Comparison of ENCODE assay signal across 18 cellular contexts in the genomic region with DNA sequence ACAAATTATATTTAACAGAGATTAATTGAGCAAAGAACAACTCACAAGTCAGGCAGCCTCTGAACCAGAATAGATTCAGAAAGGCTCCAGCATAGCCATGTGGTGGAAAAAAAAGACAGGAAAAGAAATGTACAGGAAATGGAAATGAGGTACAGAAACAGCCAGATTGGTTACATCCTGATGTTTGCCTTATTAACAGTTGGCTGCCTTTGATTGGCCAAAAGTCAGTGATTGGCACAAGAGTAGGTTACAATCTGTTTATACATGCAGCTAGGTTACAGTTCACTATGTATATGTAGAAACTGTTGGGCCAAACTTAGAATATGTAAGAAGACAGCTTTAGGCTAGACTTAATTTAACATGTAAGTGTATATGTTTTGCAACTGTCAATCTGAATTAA.
DNase-seq lines count a peak whose midpoint lies in the region; ATAC-seq and TF ChIP-seq lines count a peak whose summit lies in the region.
"Had no signal": no experiment of that assay in that cellular context is flagged by ENCODE, and none has a peak within 500 bp of the region (broad histone marks: within the 10 kb centered on the region; RNA-seq: fewer than 3 reads in every experiment).

No MANE protein-coding gene starts in this region.

- H3K4me2 ChIP-seq in BLaER1: peak overlapping the region; percentile 42

- TF ChIP-seq CTCF in heart right ventricle (IDR thresholded peaks at IDR 0.05): no peak

- H3K9me3 ChIP-seq in BLaER1 (no peaks in the 10 kb centered on the region), heart right ventricle (no peaks in the 10 kb centered on the region)

- no peak overlapping the region for H3K27ac ChIP-seq in BLaER1
- H3K27ac ChIP-seq in heart right ventricle: no peak overlapping the region

- intact Hi-C loops in heart right ventricle (cut with DNase I): no loop called here

- ATAC-seq in heart right ventricle: no peak
- ATAC-seq: HepG2, Right ventricle myocardium inferior, SK-N-SH treated with all-trans-retinoic acid at 6 μM for 48 hours had no signal

- no peak for DNase-seq in HEK293T (ENCODE audit: extremely low spot score)
- DNase-seq in NCI-H69 (lab: John Stamatoyannopoulos, UW): peak; percentile 41
- DNase-seq in dermis microvascular lymphatic vessel endothelial cell (ENCODE audit: low read depth in 2 of 2): peak; percentile 6 to 30
- no peak for DNase-seq in heart right ventricle
- no peak for DNase-seq in NOMO-1 treated with DMSO at 0.1 percent for 48 hours (lab: John Stamatoyannopoulos, UW; ENCODE audit: unreplicated experiment)
- no peak for DNase-seq in Ammon's horn (ENCODE audit: low spot score)
- no peak for DNase-seq in activated T-cell treated with anti-CD3 and anti-CD28 coated beads, Interleukin-2, amount 50 U/mL, for 48 hours
- DNase-seq: AML-193; CD4-positive, alpha-beta memory T cell; DND-41; GDM1; Kasumi-1; NCI-H1048; NCI-H524 treated with DMSO at 0.1 percent for 48 hours had no signal

- H3K4me3 ChIP-seq in BLaER1 (no peak overlapping the region), heart right ventricle (no peak overlapping the region)

- POLR2A ChIA-PET in HEK293T (lab: Yijun Ruan, JAX): no interaction called here

- H3K36me3 ChIP-seq in BLaER1 (no peaks in the 10 kb centered on the region), heart right ventricle (no peaks in the 10 kb centered on the region)

- no peaks in the 10 kb centered on the region for H4K20me1 ChIP-seq in BLaER1

- H3K27me3 ChIP-seq in BLaER1 (no peaks in the 10 kb centered on the region), heart right ventricle (peaks cover 0 to 15% (median 0%) of the 10 kb centered on the region in 7 donors)

- CTCF ChIA-PET in HEK293T (lab: Yijun Ruan, JAX): no interaction called here

- H3K4me1 ChIP-seq in BLaER1 (peaks cover 36% of the 10 kb centered on the region), heart right ventricle (peaks cover 0 to 2% (median 0%) of the 10 kb centered on the region in 9 donors)

- H3K9ac ChIP-seq in BLaER1: no peak overlapping the region

TF ChIP-seq in HEK293T, 16 proteins besides CTCF, POLR2A, EP300 and RAD21:
- TF ChIP-seq, protein P1, sequence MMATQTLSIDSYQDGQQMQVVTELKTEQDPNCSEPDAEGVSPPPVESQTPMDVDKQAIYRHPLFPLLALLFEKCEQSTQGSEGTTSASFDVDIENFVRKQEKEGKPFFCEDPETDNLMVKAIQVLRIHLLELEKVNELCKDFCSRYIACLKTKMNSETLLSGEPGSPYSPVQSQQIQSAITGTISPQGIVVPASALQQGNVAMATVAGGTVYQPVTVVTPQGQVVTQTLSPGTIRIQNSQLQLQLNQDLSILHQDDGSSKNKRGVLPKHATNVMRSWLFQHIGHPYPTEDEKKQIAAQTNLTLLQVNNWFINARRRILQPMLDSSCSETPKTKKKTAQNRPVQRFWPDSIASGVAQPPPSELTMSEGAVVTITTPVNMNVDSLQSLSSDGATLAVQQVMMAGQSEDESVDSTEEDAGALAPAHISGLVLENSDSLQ (IDR thresholded peaks at IDR 0.05): peak; percentile 41; the same call in 1 of the 2 replicates
- TF ChIP-seq TARDBP (IDR thresholded peaks at IDR 0.05): no peak
- TF ChIP-seq BHLHE40 (IDR thresholded peaks at IDR 0.05; ENCODE audit: borderline replicate concordance): no peak

Comparison
In these comparisons a context has a peak if more than half of its experiments do, and no peak if none do; other contexts are left out.
1. DNase-seq: peak in NCI-H69 (single experiment) and dermis microvascular lymphatic vessel endothelial cell (2 of 2); none in HEK293T (single experiment), heart right ventricle (0 of 2), NOMO-1 treated with DMSO at 0.1 percent for 48 hours (single experiment), Ammon's horn (single experiment) and activated T-cell treated with anti-CD3 and anti-CD28 coated beads, Interleukin-2, amount 50 U/mL, for 48 hours (0 of 2).